ENCODE assay signal across 27 cellular contexts in the genomic region with DNA sequence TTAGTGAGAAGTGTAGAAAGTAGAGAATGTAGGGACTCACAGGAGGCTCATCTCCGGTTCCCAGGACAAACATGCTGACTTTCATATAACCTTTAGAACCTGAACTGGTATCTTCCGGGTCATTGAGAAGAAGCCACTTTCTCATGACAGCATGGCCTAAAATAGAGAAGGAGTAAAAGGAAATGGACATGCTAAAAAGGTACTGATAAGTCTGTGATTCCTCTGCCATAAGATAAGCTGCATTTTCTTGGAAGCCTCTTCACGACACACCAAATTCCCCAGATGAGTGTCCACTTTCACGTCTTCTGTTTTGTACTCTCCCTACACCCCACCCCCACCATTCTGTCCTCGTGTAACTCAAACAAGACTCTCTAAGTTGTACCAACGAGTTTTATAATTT.
"Had no signal": no experiment of that assay in that cellular context is flagged by ENCODE, and none has a peak within 500 bp of the region (broad histone marks: within the 10 kb centered on the region; RNA-seq: fewer than 3 reads in every experiment).

No MANE protein-coding gene starts in this region.

- H3K36me3 Mint-ChIP-seq: stimulated activated effector memory CD8-positive, alpha-beta T cell treated with anti-CD3 and anti-CD28 coated beads, Interleukin-12 subunit alpha, Interleukin-12 subunit beta, amount 100 ng/mL, for 72 hours; WTC11 had no signal

- H3K27me3 Mint-ChIP-seq: activated CD4-positive, alpha-beta memory T cell treated with anti-CD3 and anti-CD28 coated beads, Interleukin-2, amount 10 ng/mL, durations not matched to agents 7 days and 5 days; activated CD4-positive, alpha-beta T cell treated with anti-CD3 and anti-CD28 coated beads, Interleukin-2, amount 10 ng/mL, durations not matched to agents 7 days and 5 days; activated T-cell treated with anti-CD3 and anti-CD28 coated beads, Interleukin-2, amount 50 U/mL, for 24 hours; progenitor cell of endocrine pancreas; stimulated activated naive CD8-positive, alpha-beta T cell treated with anti-CD3 and anti-CD28 coated beads, Interleukin-15, Interleukin-2, amounts not matched to agents 100 ng/mL and 50 ng/mL, for 24 hours had no signal

- H3K27ac Mint-ChIP-seq: activated CD4-positive, alpha-beta memory T cell treated with anti-CD3 and anti-CD28 coated beads, Interleukin-2, amount 10 ng/mL, durations not matched to agents 7 days and 5 days; activated CD4-positive, alpha-beta T cell treated with anti-CD3 and anti-CD28 coated beads, Interleukin-2, amount 10 ng/mL, durations not matched to agents 7 days and 5 days; activated T-cell treated with anti-CD3 and anti-CD28 coated beads, Interleukin-2, amount 50 U/mL, for 24 hours; mesothelial cell of epicardium; naive thymus-derived CD4-positive, alpha-beta T cell; progenitor cell of endocrine pancreas; stimulated activated effector memory CD8-positive, alpha-beta T cell treated with anti-CD3 and anti-CD28 coated beads, Interleukin-12 subunit alpha, Interleukin-12 subunit beta, amount 100 ng/mL, for 72 hours; stimulated activated naive CD8-positive, alpha-beta T cell treated with anti-CD3 and anti-CD28 coated beads, Interleukin-15, Interleukin-2, amounts not matched to agents 100 ng/mL and 50 ng/mL, for 24 hours; T-helper 1 cell treated with Interleukin-12 subunit alpha and Interleukin-12 subunit beta and Interleukin-4 antibody, amounts not matched to agents 30 μg/mL and 1 μg/mL, for 36 hours; WTC11 had no signal

- DNase-seq: activated CD4-positive, alpha-beta memory T cell treated with anti-CD3 and anti-CD28 coated beads, Interleukin-2, amount 10 ng/mL, durations not matched to agents 7 days and 5 days; activated CD4-positive, alpha-beta T cell treated with anti-CD3 and anti-CD28 coated beads for 1 hour; activated CD4-positive, alpha-beta T cell treated with anti-CD3 and anti-CD28 coated beads, Interleukin-2, amount 10 ng/mL, durations not matched to agents 7 days and 5 days; activated CD8-positive, alpha-beta memory T cell treated with anti-CD3 and anti-CD28 coated beads, Interleukin-2, amount 50 U/mL, for 48 hours; activated gamma-delta T cell treated with Interleukin-2 at 50 U/mL for 16 hours; activated naive CD4-positive, alpha-beta T cell treated with anti-CD3 and anti-CD28 coated beads, Interleukin-2, amount 50 U/mL, for 16 hours; activated T-cell treated with anti-CD3 and anti-CD28 coated beads, Interleukin-2, amount 50 U/mL, for 24 hours; amniotic stem cell; brain microvascular endothelial cell; central memory CD4-positive, alpha-beta T cell; dermis blood vessel endothelial cell; effector CD8-positive, alpha-beta T cell; mammary epithelial cell; naive thymus-derived CD4-positive, alpha-beta T cell; sigmoid colon; small intestine; stimulated activated CD4-positive, alpha-beta T cell treated with anti-CD3 and anti-CD28 coated beads, Interleukin-4, amount 100 ng/mL, for 24 hours; SW 1271; T-helper 9 cell; tibial artery had no signal

- H3K9me3 ChIP-seq: sigmoid colon, suprapubic skin, tibial artery had no signal

- H3K4me3 Mint-ChIP-seq: activated CD4-positive, alpha-beta memory T cell treated with anti-CD3 and anti-CD28 coated beads, Interleukin-2, amount 10 ng/mL, durations not matched to agents 7 days and 5 days; activated CD4-positive, alpha-beta T cell treated with anti-CD3 and anti-CD28 coated beads, Interleukin-2, amount 10 ng/mL, durations not matched to agents 7 days and 5 days; activated T-cell treated with anti-CD3 and anti-CD28 coated beads, Interleukin-2, amount 50 U/mL, for 24 hours; mesothelial cell of epicardium; naive thymus-derived CD4-positive, alpha-beta T cell; stimulated activated effector memory CD8-positive, alpha-beta T cell treated with anti-CD3 and anti-CD28 coated beads, Interleukin-12 subunit alpha, Interleukin-12 subunit beta, amount 100 ng/mL, for 72 hours; stimulated activated naive CD8-positive, alpha-beta T cell treated with anti-CD3 and anti-CD28 coated beads, Interleukin-15, Interleukin-2, amounts not matched to agents 100 ng/mL and 50 ng/mL, for 24 hours; T-helper 1 cell treated with Interleukin-12 subunit alpha and Interleukin-12 subunit beta and Interleukin-4 antibody, amounts not matched to agents 30 μg/mL and 1 μg/mL, for 36 hours; WTC11 had no signal

- H3K9me3 Mint-ChIP-seq: activated CD4-positive, alpha-beta memory T cell treated with anti-CD3 and anti-CD28 coated beads, Interleukin-2, amount 10 ng/mL, durations not matched to agents 7 days and 5 days; activated CD4-positive, alpha-beta T cell treated with anti-CD3 and anti-CD28 coated beads, Interleukin-2, amount 10 ng/mL, durations not matched to agents 7 days and 5 days; activated T-cell treated with anti-CD3 and anti-CD28 coated beads, Interleukin-2, amount 50 U/mL, for 24 hours; mesothelial cell of epicardium; stimulated activated effector memory CD8-positive, alpha-beta T cell treated with anti-CD3 and anti-CD28 coated beads, Interleukin-12 subunit alpha, Interleukin-12 subunit beta, amount 100 ng/mL, for 72 hours; stimulated activated naive CD8-positive, alpha-beta T cell treated with anti-CD3 and anti-CD28 coated beads, Interleukin-15, Interleukin-2, amounts not matched to agents 100 ng/mL and 50 ng/mL, for 24 hours; T-helper 1 cell treated with Interleukin-12 subunit alpha and Interleukin-12 subunit beta and Interleukin-4 antibody, amounts not matched to agents 30 μg/mL and 1 μg/mL, for 36 hours; WTC11 had no signal

- H3K4me1 ChIP-seq: suprapubic skin had no signal

- ATAC-seq: naive thymus-derived CD4-positive, alpha-beta T cell; stimulated activated effector memory CD8-positive, alpha-beta T cell treated with anti-CD3 and anti-CD28 coated beads, Interleukin-12 subunit alpha, Interleukin-12 subunit beta, amount 100 ng/mL, for 72 hours; WTC11 had no signal

- H3K4me3 ChIP-seq: sigmoid colon, suprapubic skin, tibial artery had no signal

- H3K27ac ChIP-seq: brain microvascular endothelial cell, suprapubic skin, tibial artery had no signal

- H3K27me3 ChIP-seq: brain microvascular endothelial cell, sigmoid colon, suprapubic skin, tibial artery had no signal
